ENCODE assay signal across 1 cellular context in genomic region chr1:223717123-223717522, GRCh38.
TF ChIP-seq lines count a peak whose summit lies in the region.

No MANE protein-coding gene starts in this region.

TF ChIP-seq in GM23338, 12 proteins besides CTCF, POLR2A, EP300 and RAD21:
- TF ChIP-seq ETS1 (IDR thresholded peaks at IDR 0.05) (no peak), REST (IDR thresholded peaks at IDR 0.05; ENCODE audit: unreplicated experiment) (no peak), STAT1 (IDR thresholded peaks at IDR 0.05; ENCODE audit: unreplicated experiment) (no peak), CREB1 (CRISPR knock-in tag; IDR thresholded peaks at IDR 0.05; ENCODE audit: low read depth) (no peak), EZH2 (IDR thresholded peaks at IDR 0.05; ENCODE audit: low read depth, unreplicated experiment) (no peak), POLR2AphosphoS5 (IDR thresholded peaks at IDR 0.05; ENCODE audit: low read depth) (no peak), ZNF331 (CRISPR knock-in tag; IDR thresholded peaks at IDR 0.05; ENCODE audit: low read depth) (no peak), NANOG (IDR thresholded peaks at IDR 0.05; ENCODE audit: borderline replicate concordance) (no peak), EZH2phosphoT487 (IDR thresholded peaks at IDR 0.05; ENCODE audit: unreplicated experiment) (no peak), ZNF462 (CRISPR knock-in tag; IDR thresholded peaks at IDR 0.05) (no peak), ZNF114 (CRISPR knock-in tag; IDR thresholded peaks at IDR 0.05) (no peak), JUNB (IDR thresholded peaks at IDR 0.05; ENCODE audit: unreplicated experiment) (no peak)
